Comparison of ENCODE assay signal across 15 cellular contexts in genomic region chr20:61934716-61935530, GRCh38.
DNase-seq lines count a peak whose midpoint lies in the region; ATAC-seq and TF ChIP-seq lines count a peak whose summit lies in the region.
"Had no signal": no experiment of that assay in that cellular context is flagged by ENCODE, and none has a peak within 500 bp of the region (broad histone marks: within the 10 kb centered on the region; RNA-seq: fewer than 3 reads in every experiment).

No MANE protein-coding gene starts in this region.

- intact Hi-C loops in posterior vena cava (cut with DNase I), result no loop called here

- H3K4me3 ChIP-seq in fibroblast of mammary gland (ENCODE audit: control insufficient read depth, low read depth, low read length), result no peak overlapping the region
- H3K4me3 ChIP-seq: ascending aorta, colonic mucosa, upper lobe of left lung had no signal

- ATAC-seq in HG02981 (IDR thresholded peaks at IDR 0.05; ENCODE audit: unreplicated experiment) (no peak), GM18867 (IDR thresholded peaks at IDR 0.05; ENCODE audit: unreplicated experiment) (no peak)
- ATAC-seq: PC-3; stimulated activated naive CD8-positive, alpha-beta T cell treated with anti-CD3 and anti-CD28 coated beads, Interleukin-15, Interleukin-2, amounts not matched to agents 100 U/mL and 50 U/mL, for 24 hours had no signal

- DNase-seq in DMS79 treated with DMSO at 0.1 percent for 48 hours (lab: John Stamatoyannopoulos, UW) (peak; percentile 47), RPMI7951 (ENCODE audit: low read depth) (peak; percentile 21), fibroblast of mammary gland (ENCODE audit: low read depth) (peak; percentile 64), posterior vena cava (ENCODE audit: low spot score) (peak; percentile 72), NCI-H187 treated with DMSO at 0.1 percent for 48 hours (lab: John Stamatoyannopoulos, UW) (no peak)
- DNase-seq: colonic mucosa; NCI-H1436 treated with DMSO at 0.1 percent for 48 hours; NCI-H82; PC-3; retina; stimulated activated naive CD8-positive, alpha-beta T cell treated with anti-CD3 and anti-CD28 coated beads, Interleukin-15, Interleukin-2, amounts not matched to agents 100 U/mL and 50 U/mL, for 24 hours had no signal

- no peak for TF ChIP-seq CTCF in fibroblast of mammary gland (conservative IDR thresholded peaks at IDR 0.05; ENCODE audit: control insufficient read depth, insufficient read depth, low read depth, low read length)
